Comparison of ENCODE assay signal across 23 cellular contexts in the genomic region with DNA sequence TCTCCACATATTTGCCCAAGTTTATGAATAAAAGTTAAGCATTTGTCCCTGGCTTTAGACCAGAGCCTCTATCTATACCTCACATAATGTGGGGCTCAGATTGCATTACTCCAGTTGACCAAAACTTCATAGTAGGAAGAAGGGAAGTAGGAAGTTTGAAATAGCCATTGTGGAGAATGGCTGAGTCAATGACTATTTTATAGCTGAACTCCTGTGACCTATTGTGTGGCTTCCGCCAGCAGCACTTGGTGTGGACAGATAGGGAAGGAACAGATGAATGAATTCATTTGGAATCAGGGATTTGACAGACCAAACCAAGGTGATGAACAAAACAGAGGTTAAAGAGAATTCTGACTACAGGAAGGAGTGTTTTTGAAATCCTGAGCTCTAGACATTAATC.
"Had no signal": no experiment of that assay in that cellular context is flagged by ENCODE, and none has a peak within 500 bp of the region (broad histone marks: within the 10 kb centered on the region; RNA-seq: fewer than 3 reads in every experiment).

No MANE protein-coding gene starts in this region.

- H3K4me3 Mint-ChIP-seq: memory B cell; mesothelial cell of epicardium; natural killer cell treated with Interleukin-12 subunit alpha and Interleukin-12 subunit beta and Interleukin-15 and Interleukin-18, amount 100 ng/mL, for 72 hours; stimulated activated naive B cell treated with anti-CD40 and anti-IgM and Interleukin-4, amounts not matched to agents 10 μg/mL and 1 μg/mL and 100 μg/mL, for 72 hours; stimulated activated naive CD8-positive, alpha-beta T cell treated with anti-CD3 and anti-CD28 coated beads, Interleukin-15, amount 100 ng/mL, for 72 hours had no signal

- H3K9me3 ChIP-seq: gastrocnemius medialis, testis had no signal

- H3K27me3 Mint-ChIP-seq: memory B cell; natural killer cell treated with Interleukin-12 subunit alpha and Interleukin-12 subunit beta and Interleukin-15 and Interleukin-18, amount 100 ng/mL, for 72 hours; progenitor cell of endocrine pancreas; stimulated activated naive CD8-positive, alpha-beta T cell treated with anti-CD3 and anti-CD28 coated beads, Interleukin-15, amount 100 ng/mL, for 72 hours had no signal

- H3K4me1 Mint-ChIP-seq: memory B cell; mesothelial cell of epicardium; stimulated activated naive B cell treated with anti-CD40 and anti-IgM and Interleukin-4, amounts not matched to agents 10 μg/mL and 1 μg/mL and 100 μg/mL, for 72 hours; stimulated activated naive CD8-positive, alpha-beta T cell treated with anti-CD3 and anti-CD28 coated beads, Interleukin-15, amount 100 ng/mL, for 72 hours had no signal

- H3K27ac Mint-ChIP-seq: memory B cell; mesothelial cell of epicardium; natural killer cell treated with Interleukin-12 subunit alpha and Interleukin-12 subunit beta and Interleukin-15 and Interleukin-18, amount 100 ng/mL, for 72 hours; progenitor cell of endocrine pancreas; stimulated activated naive B cell treated with anti-CD40 and anti-IgM and Interleukin-4, amounts not matched to agents 10 μg/mL and 1 μg/mL and 100 μg/mL, for 72 hours; stimulated activated naive CD8-positive, alpha-beta T cell treated with anti-CD3 and anti-CD28 coated beads, Interleukin-15, amount 100 ng/mL, for 72 hours had no signal

- H3K4me1 ChIP-seq: gastrocnemius medialis, heart right ventricle, left ventricle myocardium inferior, lower lobe of right lung, testis, tibial nerve had no signal

- H3K4me3 ChIP-seq: gastrocnemius medialis, heart right ventricle, left ventricle myocardium inferior, lower lobe of right lung, ovary, skin epidermis, testis, tibial nerve had no signal

- H3K27ac ChIP-seq: gastrocnemius medialis, heart right ventricle, left ventricle myocardium inferior, lower lobe of right lung, ovary, skin epidermis, testis, tibial nerve had no signal

- H3K36me3 Mint-ChIP-seq: memory B cell, mesothelial cell of epicardium had no signal

- H3K36me3 ChIP-seq: gastrocnemius medialis, heart right ventricle, left ventricle myocardium inferior, lower lobe of right lung, ovary, tibial nerve had no signal

- DNase-seq: cerebellar nuclear complex; dermis blood vessel endothelial cell; effector CD4-positive, alpha-beta T cell; gastrocnemius medialis; heart right ventricle; hypothalamus; kidney glomerular epithelial cell; left ventricle myocardium inferior; lower lobe of right lung; ovary; stimulated activated CD4-positive, alpha-beta T cell treated with anti-CD3 and anti-CD28 coated beads, Interleukin-2, amount 100 ng/mL, for 24 hours; stimulated activated CD4-positive, alpha-beta T cell treated with anti-CD3 and anti-CD28 coated beads, Interleukin-4, amount 100 ng/mL, for 4 hours; stimulated activated naive B cell treated with anti-CD40 and anti-IgM and Interleukin-4, amounts not matched to agents 10 μg/mL and 1 μg/mL and 100 μg/mL, for 72 hours; stimulated activated naive CD8-positive, alpha-beta T cell treated with anti-CD3 and anti-CD28 coated beads, Interleukin-15, amount 100 ng/mL, for 72 hours; testis had no signal

- ATAC-seq: esophagus mucosa; gastrocnemius medialis; heart right ventricle; lower lobe of right lung; natural killer cell treated with Interleukin-12 subunit alpha and Interleukin-12 subunit beta and Interleukin-15 and Interleukin-18, amount 100 ng/mL, for 72 hours; sciatic nerve; stimulated activated naive B cell treated with anti-CD40 and anti-IgM and Interleukin-4, amounts not matched to agents 10 μg/mL and 1 μg/mL and 100 μg/mL, for 72 hours; stimulated activated naive CD8-positive, alpha-beta T cell treated with anti-CD3 and anti-CD28 coated beads, Interleukin-15, amount 100 ng/mL, for 72 hours had no signal

- H3K27me3 ChIP-seq: gastrocnemius medialis, heart right ventricle, ovary, testis, tibial nerve had no signal
